ENCODE assay signal across 1 cellular context in the genomic region with DNA sequence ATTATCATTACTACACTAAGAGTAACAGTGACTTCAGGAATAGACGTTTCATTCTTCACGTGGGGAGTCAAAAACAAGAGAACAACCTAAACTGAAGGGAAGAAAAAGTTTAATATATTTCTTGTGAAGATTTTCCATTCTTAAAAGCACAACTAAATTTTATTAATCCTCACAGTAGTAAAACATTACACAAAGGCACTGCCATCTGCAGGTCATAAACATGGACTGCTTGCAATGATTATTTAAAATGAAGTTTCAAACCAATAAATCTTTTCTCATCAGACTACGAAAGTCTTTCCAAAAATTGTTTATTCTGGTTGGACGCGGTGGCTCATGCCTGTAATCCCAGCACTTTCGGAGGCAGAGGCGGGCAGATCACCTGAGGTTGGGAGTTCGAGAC.
TF ChIP-seq lines count a peak whose summit lies in the region.

No MANE protein-coding gene starts in this region.

TF ChIP-seq in HEK293, 187 proteins besides CTCF, POLR2A, EP300 and RAD21 (continued from another document):
- TF ChIP-seq, protein P1, sequence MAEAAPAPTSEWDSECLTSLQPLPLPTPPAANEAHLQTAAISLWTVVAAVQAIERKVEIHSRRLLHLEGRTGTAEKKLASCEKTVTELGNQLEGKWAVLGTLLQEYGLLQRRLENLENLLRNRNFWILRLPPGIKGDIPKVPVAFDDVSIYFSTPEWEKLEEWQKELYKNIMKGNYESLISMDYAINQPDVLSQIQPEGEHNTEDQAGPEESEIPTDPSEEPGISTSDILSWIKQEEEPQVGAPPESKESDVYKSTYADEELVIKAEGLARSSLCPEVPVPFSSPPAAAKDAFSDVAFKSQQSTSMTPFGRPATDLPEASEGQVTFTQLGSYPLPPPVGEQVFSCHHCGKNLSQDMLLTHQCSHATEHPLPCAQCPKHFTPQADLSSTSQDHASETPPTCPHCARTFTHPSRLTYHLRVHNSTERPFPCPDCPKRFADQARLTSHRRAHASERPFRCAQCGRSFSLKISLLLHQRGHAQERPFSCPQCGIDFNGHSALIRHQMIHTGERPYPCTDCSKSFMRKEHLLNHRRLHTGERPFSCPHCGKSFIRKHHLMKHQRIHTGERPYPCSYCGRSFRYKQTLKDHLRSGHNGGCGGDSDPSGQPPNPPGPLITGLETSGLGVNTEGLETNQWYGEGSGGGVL (tag by site-specific recombination; IDR thresholded peaks at IDR 0.05), result no peak
- TF ChIP-seq, protein P2, sequence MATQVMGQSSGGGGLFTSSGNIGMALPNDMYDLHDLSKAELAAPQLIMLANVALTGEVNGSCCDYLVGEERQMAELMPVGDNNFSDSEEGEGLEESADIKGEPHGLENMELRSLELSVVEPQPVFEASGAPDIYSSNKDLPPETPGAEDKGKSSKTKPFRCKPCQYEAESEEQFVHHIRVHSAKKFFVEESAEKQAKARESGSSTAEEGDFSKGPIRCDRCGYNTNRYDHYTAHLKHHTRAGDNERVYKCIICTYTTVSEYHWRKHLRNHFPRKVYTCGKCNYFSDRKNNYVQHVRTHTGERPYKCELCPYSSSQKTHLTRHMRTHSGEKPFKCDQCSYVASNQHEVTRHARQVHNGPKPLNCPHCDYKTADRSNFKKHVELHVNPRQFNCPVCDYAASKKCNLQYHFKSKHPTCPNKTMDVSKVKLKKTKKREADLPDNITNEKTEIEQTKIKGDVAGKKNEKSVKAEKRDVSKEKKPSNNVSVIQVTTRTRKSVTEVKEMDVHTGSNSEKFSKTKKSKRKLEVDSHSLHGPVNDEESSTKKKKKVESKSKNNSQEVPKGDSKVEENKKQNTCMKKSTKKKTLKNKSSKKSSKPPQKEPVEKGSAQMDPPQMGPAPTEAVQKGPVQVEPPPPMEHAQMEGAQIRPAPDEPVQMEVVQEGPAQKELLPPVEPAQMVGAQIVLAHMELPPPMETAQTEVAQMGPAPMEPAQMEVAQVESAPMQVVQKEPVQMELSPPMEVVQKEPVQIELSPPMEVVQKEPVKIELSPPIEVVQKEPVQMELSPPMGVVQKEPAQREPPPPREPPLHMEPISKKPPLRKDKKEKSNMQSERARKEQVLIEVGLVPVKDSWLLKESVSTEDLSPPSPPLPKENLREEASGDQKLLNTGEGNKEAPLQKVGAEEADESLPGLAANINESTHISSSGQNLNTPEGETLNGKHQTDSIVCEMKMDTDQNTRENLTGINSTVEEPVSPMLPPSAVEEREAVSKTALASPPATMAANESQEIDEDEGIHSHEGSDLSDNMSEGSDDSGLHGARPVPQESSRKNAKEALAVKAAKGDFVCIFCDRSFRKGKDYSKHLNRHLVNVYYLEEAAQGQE (tag by site-specific recombination; IDR thresholded peaks at IDR 0.05), result no peak
- TF ChIP-seq ZNF24 (tag by site-specific recombination; IDR thresholded peaks at IDR 0.05), result no peak
- TF ChIP-seq, protein P3, sequence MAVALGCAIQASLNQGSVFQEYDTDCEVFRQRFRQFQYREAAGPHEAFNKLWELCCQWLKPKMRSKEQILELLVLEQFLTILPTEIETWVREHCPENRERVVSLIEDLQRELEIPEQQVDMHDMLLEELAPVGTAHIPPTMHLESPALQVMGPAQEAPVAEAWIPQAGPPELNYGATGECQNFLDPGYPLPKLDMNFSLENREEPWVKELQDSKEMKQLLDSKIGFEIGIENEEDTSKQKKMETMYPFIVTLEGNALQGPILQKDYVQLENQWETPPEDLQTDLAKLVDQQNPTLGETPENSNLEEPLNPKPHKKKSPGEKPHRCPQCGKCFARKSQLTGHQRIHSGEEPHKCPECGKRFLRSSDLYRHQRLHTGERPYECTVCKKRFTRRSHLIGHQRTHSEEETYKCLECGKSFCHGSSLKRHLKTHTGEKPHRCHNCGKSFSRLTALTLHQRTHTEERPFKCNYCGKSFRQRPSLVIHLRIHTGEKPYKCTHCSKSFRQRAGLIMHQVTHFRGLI (tag by site-specific recombination; IDR thresholded peaks at IDR 0.05), result peak; percentile 24; the same call in 1 of the 2 replicates
- TF ChIP-seq ZBTB17 (tag by site-specific recombination; IDR thresholded peaks at IDR 0.05), result peak; percentile 17; the same call in 1 of the 2 replicates
- TF ChIP-seq ZNF677 (tag by site-specific recombination; IDR thresholded peaks at IDR 0.05), result no peak
- TF ChIP-seq ZNF555 (tag by site-specific recombination; conservative IDR thresholded peaks at IDR 0.05), result no peak
- TF ChIP-seq, protein P4, sequence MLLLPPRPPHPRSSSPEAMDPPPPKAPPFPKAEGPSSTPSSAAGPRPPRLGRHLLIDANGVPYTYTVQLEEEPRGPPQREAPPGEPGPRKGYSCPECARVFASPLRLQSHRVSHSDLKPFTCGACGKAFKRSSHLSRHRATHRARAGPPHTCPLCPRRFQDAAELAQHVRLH (tag by site-specific recombination; IDR thresholded peaks at IDR 0.05), result no peak
- no peak for TF ChIP-seq KLF1 (tag by site-specific recombination; IDR thresholded peaks at IDR 0.05)
- no peak for TF ChIP-seq ZNF548 (tag by site-specific recombination; IDR thresholded peaks at IDR 0.05)
- TF ChIP-seq, protein P5, sequence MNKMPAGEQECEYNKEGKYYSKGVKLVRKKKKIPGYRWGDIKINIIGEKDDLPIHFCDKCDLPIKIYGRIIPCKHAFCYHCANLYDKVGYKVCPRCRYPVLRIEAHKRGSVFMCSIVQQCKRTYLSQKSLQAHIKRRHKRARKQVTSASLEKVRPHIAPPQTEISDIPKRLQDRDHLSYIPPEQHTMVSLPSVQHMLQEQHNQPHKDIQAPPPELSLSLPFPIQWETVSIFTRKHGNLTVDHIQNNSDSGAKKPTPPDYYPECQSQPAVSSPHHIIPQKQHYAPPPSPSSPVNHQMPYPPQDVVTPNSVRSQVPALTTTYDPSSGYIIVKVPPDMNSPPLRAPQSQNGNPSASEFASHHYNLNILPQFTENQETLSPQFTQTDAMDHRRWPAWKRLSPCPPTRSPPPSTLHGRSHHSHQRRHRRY (tag by site-specific recombination; IDR thresholded peaks at IDR 0.05), result no peak
- no peak for TF ChIP-seq ZFHX2 (tag by site-specific recombination; conservative IDR thresholded peaks at IDR 0.05)
- TF ChIP-seq SCRT1 (tag by site-specific recombination; IDR thresholded peaks at IDR 0.05; ENCODE audit: borderline replicate concordance), result no peak
- no peak for TF ChIP-seq EGR2 (tag by site-specific recombination; IDR thresholded peaks at IDR 0.05; ENCODE audit: low read depth)
- TF ChIP-seq, protein P6, sequence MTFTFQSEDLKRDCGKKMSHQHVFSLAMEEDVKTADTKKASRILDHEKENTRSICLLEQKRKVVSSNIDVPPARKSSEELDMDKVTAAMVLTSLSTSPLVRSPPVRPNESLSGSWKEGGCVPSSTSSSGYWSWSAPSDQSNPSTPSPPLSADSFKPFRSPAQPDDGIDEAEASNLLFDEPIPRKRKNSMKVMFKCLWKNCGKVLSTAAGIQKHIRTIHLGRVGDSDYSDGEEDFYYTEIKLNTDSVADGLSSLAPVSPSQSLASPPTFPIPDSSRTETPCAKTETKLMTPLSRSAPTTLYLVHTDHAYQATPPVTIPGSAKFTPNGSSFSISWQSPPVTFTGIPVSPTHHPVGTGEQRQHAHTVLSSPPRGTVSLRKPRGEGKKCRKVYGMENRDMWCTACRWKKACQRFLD (tag by site-specific recombination; IDR thresholded peaks at IDR 0.05), result no peak
- no peak for TF ChIP-seq SETDB1 (IDR thresholded peaks at IDR 0.05; ENCODE audit: insufficient read length, low read length)
- no peak for TF ChIP-seq KLF9 (tag by site-specific recombination; IDR thresholded peaks at IDR 0.05; ENCODE audit: low read depth)
- TF ChIP-seq SP7 (tag by site-specific recombination; IDR thresholded peaks at IDR 0.05), result no peak
- TF ChIP-seq ZEB2 (tag by site-specific recombination; IDR thresholded peaks at IDR 0.05), result no peak
- no peak for TF ChIP-seq ZNF341 (tag by site-specific recombination; IDR thresholded peaks at IDR 0.05; ENCODE audit: low read depth)
- TF ChIP-seq, protein P7, sequence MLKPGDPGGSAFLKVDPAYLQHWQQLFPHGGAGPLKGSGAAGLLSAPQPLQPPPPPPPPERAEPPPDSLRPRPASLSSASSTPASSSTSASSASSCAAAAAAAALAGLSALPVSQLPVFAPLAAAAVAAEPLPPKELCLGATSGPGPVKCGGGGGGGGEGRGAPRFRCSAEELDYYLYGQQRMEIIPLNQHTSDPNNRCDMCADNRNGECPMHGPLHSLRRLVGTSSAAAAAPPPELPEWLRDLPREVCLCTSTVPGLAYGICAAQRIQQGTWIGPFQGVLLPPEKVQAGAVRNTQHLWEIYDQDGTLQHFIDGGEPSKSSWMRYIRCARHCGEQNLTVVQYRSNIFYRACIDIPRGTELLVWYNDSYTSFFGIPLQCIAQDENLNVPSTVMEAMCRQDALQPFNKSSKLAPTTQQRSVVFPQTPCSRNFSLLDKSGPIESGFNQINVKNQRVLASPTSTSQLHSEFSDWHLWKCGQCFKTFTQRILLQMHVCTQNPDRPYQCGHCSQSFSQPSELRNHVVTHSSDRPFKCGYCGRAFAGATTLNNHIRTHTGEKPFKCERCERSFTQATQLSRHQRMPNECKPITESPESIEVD (tag by site-specific recombination; IDR thresholded peaks at IDR 0.05), result peak; percentile 86
